In the genomic region with DNA sequence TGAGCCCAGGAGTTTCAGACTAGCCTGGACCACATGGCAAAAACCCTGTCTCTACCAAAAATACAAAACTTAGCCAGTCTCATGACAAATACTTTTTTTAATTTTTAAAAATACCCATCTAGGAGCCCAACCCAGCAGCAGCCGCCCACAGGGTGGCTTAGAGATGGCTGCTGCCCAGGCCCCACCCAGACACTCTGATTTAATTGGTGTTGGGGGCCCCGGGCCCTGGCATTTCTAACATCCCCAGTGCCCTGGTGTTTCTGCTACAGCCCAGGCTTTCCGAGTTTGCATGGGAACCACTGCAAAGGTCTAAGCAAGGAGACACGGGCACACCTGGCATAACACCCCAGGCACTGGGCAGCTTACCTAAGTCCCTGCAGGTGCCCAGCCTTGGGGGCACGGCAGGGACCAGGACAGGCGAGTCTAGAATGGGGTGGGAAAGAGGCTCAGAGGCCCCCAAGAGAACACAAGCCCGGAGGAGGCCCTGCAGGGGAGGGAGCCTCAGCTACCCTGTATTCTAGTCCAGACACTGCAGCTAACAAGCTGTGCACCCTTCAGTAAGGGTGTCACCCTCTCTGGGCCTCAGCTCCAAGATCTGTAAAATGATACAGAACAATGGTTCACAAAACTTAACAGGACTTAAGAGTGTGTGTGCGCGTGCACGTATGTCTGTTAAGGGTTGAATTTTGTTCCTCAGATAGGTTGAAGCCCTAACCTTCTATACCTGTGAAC, we compare ENCODE assay signal across 1 cellular context.
TF ChIP-seq lines count a peak whose summit lies in the region.

No MANE protein-coding gene starts in this region.

TF ChIP-seq in K562, 482 proteins besides CTCF, POLR2A, EP300 and RAD21:
- TF ChIP-seq CREM (IDR thresholded peaks at IDR 0.05; ENCODE audit: low read depth) = no peak
- TF ChIP-seq KAT8 (IDR thresholded peaks at IDR 0.05; ENCODE audit: low read depth) = no peak
- TF ChIP-seq ZFP36 (IDR thresholded peaks at IDR 0.05; ENCODE audit: low read depth, low read length, partially characterized antibody) = peak; percentile 81
- no peak for TF ChIP-seq ZNF347 (CRISPR knock-in tag; IDR thresholded peaks at IDR 0.05; ENCODE audit: low read depth)
- no peak for TF ChIP-seq CCNT2 (IDR thresholded peaks at IDR 0.05; ENCODE audit: borderline replicate concordance, extremely low read depth, insufficient read length, low read depth, low read length)
- 0 out of 4 replicates have a peak, but pooled peaks of 1 of the 2 experiments have one; percentile 11 for TF ChIP-seq RCOR1 (IDR thresholded peaks at IDR 0.05; ENCODE audit: borderline replicate concordance in 1 of 2, low read depth in 2 of 2, low read length in 2 of 2)
- TF ChIP-seq BCOR (IDR thresholded peaks at IDR 0.05) = peak; percentile 66; the same call in 1 of the 2 replicates
- TF ChIP-seq, protein P1, sequence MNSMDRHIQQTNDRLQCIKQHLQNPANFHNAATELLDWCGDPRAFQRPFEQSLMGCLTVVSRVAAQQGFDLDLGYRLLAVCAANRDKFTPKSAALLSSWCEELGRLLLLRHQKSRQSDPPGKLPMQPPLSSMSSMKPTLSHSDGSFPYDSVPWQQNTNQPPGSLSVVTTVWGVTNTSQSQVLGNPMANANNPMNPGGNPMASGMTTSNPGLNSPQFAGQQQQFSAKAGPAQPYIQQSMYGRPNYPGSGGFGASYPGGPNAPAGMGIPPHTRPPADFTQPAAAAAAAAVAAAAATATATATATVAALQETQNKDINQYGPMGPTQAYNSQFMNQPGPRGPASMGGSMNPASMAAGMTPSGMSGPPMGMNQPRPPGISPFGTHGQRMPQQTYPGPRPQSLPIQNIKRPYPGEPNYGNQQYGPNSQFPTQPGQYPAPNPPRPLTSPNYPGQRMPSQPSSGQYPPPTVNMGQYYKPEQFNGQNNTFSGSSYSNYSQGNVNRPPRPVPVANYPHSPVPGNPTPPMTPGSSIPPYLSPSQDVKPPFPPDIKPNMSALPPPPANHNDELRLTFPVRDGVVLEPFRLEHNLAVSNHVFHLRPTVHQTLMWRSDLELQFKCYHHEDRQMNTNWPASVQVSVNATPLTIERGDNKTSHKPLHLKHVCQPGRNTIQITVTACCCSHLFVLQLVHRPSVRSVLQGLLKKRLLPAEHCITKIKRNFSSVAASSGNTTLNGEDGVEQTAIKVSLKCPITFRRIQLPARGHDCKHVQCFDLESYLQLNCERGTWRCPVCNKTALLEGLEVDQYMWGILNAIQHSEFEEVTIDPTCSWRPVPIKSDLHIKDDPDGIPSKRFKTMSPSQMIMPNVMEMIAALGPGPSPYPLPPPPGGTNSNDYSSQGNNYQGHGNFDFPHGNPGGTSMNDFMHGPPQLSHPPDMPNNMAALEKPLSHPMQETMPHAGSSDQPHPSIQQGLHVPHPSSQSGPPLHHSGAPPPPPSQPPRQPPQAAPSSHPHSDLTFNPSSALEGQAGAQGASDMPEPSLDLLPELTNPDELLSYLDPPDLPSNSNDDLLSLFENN (IDR thresholded peaks at IDR 0.05; ENCODE audit: low read depth in 2 of 2, low read length in 2 of 2) = no peak
- TF ChIP-seq, protein P2, sequence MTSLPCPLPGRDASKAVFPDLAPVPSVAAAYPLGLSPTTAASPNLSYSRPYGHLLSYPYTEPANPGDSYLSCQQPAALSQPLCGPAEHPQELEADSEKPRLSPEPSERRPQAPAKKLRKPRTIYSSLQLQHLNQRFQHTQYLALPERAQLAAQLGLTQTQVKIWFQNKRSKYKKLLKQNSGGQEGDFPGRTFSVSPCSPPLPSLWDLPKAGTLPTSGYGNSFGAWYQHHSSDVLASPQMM (CRISPR knock-in tag; IDR thresholded peaks at IDR 0.05) = no peak
TF ChIP-seq in K562: peak in this region for 3.
